1 cellular context compared by ENCODE assay signal in the genomic region with DNA sequence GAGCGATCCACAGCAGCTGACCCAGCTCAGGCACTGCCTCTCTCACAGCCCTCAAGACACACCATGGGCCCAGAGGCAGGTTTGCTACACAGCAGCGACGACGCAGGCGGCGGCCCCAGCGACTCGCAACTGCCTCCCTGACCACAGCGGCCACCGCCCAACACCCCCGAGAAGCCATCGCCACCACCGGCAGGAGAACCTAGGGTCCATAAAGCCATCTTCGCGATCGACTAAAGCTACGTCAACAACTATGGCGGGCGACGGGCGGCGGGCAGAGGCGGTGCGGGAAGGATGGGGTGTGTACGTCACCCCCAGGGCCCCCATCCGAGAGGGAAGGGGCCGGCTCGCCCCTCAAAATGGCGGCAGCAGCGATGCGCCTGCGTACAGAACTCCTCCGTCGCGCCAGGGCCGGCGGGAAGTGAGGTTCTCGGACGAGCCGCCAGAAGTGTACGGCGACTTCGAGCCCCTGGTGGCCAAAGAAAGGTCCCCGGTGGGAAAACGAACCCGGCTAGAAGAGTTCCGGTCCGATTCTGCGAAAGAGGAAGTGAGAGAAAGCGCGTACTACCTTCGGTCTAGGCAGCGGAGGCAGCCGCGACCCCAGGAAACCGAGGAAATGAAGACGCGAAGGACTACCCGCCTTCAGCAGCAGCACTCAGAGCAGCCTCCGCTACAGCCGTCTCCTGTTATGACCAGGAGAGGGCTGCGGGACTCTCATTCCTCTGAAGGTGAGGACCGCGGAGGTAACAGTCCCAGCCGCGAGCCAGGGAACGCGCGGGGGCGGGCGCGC.
TF ChIP-seq lines count a peak whose summit lies in the region.

A gene with protein sequence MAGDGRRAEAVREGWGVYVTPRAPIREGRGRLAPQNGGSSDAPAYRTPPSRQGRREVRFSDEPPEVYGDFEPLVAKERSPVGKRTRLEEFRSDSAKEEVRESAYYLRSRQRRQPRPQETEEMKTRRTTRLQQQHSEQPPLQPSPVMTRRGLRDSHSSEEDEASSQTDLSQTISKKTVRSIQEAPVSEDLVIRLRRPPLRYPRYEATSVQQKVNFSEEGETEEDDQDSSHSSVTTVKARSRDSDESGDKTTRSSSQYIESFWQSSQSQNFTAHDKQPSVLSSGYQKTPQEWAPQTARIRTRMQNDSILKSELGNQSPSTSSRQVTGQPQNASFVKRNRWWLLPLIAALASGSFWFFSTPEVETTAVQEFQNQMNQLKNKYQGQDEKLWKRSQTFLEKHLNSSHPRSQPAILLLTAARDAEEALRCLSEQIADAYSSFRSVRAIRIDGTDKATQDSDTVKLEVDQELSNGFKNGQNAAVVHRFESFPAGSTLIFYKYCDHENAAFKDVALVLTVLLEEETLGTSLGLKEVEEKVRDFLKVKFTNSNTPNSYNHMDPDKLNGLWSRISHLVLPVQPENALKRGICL (plus strand): TSS at position 33 of the 787 bp plus-strand sequence. CDS start 218 bp downstream, at position 251.

TF ChIP-seq in WTC11, 78 proteins besides CTCF, POLR2A, EP300 and RAD21 (continued from another document and continues in another):
- TF ChIP-seq, protein P1, sequence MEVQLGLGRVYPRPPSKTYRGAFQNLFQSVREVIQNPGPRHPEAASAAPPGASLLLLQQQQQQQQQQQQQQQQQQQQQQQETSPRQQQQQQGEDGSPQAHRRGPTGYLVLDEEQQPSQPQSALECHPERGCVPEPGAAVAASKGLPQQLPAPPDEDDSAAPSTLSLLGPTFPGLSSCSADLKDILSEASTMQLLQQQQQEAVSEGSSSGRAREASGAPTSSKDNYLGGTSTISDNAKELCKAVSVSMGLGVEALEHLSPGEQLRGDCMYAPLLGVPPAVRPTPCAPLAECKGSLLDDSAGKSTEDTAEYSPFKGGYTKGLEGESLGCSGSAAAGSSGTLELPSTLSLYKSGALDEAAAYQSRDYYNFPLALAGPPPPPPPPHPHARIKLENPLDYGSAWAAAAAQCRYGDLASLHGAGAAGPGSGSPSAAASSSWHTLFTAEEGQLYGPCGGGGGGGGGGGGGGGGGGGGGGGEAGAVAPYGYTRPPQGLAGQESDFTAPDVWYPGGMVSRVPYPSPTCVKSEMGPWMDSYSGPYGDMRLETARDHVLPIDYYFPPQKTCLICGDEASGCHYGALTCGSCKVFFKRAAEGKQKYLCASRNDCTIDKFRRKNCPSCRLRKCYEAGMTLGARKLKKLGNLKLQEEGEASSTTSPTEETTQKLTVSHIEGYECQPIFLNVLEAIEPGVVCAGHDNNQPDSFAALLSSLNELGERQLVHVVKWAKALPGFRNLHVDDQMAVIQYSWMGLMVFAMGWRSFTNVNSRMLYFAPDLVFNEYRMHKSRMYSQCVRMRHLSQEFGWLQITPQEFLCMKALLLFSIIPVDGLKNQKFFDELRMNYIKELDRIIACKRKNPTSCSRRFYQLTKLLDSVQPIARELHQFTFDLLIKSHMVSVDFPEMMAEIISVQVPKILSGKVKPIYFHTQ (CRISPR knock-in tag; IDR thresholded peaks at IDR 0.05) = no peak
- TF ChIP-seq ZNF671 (CRISPR knock-in tag; IDR thresholded peaks at IDR 0.05) (no peak), SMAD3 (CRISPR knock-in tag; IDR thresholded peaks at IDR 0.05; ENCODE audit: borderline replicate concordance) (peak; percentile 63; the same call in 1 of the 2 replicates), ATF1 (CRISPR knock-in tag; IDR thresholded peaks at IDR 0.05) (0 out of 2 replicates have a peak, but pooled peaks have one; percentile 35), GTF2I (CRISPR knock-in tag; conservative IDR thresholded peaks at IDR 0.05) (no peak), ZNF423 (CRISPR knock-in tag; IDR thresholded peaks at IDR 0.05) (no peak), NR3C1 (CRISPR knock-in tag; conservative IDR thresholded peaks at IDR 0.05; ENCODE audit: low read depth) (no peak), JAZF1 (CRISPR knock-in tag; IDR thresholded peaks at IDR 0.05) (no peak), TCF7 (CRISPR knock-in tag; IDR thresholded peaks at IDR 0.05; ENCODE audit: low read depth) (no peak), CREB1 (CRISPR knock-in tag; IDR thresholded peaks at IDR 0.05) (no peak)
- TF ChIP-seq, protein P2, sequence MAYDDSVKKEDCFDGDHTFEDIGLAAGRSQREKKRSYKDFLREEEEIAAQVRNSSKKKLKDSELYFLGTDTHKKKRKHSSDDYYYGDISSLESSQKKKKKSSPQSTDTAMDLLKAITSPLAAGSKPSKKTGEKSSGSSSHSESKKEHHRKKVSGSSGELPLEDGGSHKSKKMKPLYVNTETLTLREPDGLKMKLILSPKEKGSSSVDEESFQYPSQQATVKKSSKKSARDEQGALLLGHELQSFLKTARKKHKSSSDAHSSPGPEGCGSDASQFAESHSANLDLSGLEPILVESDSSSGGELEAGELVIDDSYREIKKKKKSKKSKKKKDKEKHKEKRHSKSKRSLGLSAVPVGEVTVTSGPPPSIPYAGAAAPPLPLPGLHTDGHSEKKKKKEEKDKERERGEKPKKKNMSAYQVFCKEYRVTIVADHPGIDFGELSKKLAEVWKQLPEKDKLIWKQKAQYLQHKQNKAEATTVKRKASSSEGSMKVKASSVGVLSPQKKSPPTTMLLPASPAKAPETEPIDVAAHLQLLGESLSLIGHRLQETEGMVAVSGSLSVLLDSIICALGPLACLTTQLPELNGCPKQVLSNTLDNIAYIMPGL (CRISPR knock-in tag; IDR thresholded peaks at IDR 0.05) = peak; percentile 93
- TF ChIP-seq, protein P3, sequence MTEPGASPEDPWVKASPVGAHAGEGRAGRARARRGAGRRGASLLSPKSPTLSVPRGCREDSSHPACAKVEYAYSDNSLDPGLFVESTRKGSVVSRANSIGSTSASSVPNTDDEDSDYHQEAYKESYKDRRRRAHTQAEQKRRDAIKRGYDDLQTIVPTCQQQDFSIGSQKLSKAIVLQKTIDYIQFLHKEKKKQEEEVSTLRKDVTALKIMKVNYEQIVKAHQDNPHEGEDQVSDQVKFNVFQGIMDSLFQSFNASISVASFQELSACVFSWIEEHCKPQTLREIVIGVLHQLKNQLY (CRISPR knock-in tag; IDR thresholded peaks at IDR 0.05) = no peak; the same call in 1 of the 2 replicates
- TF ChIP-seq, protein P4, sequence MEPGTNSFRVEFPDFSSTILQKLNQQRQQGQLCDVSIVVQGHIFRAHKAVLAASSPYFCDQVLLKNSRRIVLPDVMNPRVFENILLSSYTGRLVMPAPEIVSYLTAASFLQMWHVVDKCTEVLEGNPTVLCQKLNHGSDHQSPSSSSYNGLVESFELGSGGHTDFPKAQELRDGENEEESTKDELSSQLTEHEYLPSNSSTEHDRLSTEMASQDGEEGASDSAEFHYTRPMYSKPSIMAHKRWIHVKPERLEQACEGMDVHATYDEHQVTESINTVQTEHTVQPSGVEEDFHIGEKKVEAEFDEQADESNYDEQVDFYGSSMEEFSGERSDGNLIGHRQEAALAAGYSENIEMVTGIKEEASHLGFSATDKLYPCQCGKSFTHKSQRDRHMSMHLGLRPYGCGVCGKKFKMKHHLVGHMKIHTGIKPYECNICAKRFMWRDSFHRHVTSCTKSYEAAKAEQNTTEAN (CRISPR knock-in tag; IDR thresholded peaks at IDR 0.05) = no peak; the same call in 1 of the 2 replicates
- TF ChIP-seq, protein P5, sequence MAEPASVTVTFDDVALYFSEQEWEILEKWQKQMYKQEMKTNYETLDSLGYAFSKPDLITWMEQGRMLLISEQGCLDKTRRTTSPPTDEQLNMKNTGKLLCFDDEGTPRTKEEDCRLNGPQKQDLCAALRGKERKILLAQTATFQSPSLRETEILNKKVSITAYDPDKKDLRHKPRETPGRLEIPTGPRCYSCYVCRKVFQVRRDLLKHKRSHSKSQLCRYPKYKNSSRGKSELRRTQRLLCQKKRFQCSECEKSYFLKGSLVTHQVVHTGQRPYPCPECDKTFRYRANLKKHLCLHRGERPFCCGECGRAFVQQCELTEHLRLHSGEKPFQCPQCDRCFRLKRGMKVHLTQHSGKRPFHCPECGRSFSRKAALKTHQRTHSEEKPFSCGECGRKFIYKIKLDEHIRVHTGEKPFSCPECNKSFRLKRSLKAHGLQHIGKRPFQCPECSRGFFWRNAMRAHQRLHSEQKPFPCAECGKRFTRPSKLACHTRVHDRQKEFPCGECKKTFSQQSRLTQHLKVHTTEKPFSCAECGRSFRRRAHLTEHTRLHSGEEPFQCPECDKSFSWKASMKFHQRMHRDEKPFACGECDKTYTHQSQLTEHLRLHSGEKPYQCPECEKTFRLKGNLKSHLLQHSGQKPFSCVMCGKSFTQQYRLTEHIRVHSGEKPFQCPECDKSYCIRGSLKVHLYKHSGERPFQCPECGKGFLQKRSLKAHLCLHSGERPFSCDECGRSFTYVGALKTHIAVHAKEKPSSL (CRISPR knock-in tag; conservative IDR thresholded peaks at IDR 0.05) = no peak
- TF ChIP-seq, protein P6, sequence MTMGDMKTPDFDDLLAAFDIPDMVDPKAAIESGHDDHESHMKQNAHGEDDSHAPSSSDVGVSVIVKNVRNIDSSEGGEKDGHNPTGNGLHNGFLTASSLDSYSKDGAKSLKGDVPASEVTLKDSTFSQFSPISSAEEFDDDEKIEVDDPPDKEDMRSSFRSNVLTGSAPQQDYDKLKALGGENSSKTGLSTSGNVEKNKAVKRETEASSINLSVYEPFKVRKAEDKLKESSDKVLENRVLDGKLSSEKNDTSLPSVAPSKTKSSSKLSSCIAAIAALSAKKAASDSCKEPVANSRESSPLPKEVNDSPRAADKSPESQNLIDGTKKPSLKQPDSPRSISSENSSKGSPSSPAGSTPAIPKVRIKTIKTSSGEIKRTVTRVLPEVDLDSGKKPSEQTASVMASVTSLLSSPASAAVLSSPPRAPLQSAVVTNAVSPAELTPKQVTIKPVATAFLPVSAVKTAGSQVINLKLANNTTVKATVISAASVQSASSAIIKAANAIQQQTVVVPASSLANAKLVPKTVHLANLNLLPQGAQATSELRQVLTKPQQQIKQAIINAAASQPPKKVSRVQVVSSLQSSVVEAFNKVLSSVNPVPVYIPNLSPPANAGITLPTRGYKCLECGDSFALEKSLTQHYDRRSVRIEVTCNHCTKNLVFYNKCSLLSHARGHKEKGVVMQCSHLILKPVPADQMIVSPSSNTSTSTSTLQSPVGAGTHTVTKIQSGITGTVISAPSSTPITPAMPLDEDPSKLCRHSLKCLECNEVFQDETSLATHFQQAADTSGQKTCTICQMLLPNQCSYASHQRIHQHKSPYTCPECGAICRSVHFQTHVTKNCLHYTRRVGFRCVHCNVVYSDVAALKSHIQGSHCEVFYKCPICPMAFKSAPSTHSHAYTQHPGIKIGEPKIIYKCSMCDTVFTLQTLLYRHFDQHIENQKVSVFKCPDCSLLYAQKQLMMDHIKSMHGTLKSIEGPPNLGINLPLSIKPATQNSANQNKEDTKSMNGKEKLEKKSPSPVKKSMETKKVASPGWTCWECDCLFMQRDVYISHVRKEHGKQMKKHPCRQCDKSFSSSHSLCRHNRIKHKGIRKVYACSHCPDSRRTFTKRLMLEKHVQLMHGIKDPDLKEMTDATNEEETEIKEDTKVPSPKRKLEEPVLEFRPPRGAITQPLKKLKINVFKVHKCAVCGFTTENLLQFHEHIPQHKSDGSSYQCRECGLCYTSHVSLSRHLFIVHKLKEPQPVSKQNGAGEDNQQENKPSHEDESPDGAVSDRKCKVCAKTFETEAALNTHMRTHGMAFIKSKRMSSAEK (CRISPR knock-in tag; IDR thresholded peaks at IDR 0.05; ENCODE audit: borderline replicate concordance) = no peak
- TF ChIP-seq, protein P7, sequence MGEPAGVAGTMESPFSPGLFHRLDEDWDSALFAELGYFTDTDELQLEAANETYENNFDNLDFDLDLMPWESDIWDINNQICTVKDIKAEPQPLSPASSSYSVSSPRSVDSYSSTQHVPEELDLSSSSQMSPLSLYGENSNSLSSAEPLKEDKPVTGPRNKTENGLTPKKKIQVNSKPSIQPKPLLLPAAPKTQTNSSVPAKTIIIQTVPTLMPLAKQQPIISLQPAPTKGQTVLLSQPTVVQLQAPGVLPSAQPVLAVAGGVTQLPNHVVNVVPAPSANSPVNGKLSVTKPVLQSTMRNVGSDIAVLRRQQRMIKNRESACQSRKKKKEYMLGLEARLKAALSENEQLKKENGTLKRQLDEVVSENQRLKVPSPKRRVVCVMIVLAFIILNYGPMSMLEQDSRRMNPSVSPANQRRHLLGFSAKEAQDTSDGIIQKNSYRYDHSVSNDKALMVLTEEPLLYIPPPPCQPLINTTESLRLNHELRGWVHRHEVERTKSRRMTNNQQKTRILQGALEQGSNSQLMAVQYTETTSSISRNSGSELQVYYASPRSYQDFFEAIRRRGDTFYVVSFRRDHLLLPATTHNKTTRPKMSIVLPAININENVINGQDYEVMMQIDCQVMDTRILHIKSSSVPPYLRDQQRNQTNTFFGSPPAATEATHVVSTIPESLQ (CRISPR knock-in tag; IDR thresholded peaks at IDR 0.05) = no peak
- TF ChIP-seq, protein P8, sequence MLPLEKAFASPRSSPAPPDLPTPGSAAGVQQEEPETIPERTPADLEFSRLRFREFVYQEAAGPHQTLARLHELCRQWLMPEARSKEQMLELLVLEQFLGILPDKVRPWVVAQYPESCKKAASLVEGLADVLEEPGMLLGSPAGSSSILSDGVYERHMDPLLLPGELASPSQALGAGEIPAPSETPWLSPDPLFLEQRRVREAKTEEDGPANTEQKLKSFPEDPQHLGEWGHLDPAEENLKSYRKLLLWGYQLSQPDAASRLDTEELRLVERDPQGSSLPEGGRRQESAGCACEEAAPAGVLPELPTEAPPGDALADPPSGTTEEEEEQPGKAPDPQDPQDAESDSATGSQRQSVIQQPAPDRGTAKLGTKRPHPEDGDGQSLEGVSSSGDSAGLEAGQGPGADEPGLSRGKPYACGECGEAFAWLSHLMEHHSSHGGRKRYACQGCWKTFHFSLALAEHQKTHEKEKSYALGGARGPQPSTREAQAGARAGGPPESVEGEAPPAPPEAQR (CRISPR knock-in tag; IDR thresholded peaks at IDR 0.05) = no peak
- TF ChIP-seq, protein P9, sequence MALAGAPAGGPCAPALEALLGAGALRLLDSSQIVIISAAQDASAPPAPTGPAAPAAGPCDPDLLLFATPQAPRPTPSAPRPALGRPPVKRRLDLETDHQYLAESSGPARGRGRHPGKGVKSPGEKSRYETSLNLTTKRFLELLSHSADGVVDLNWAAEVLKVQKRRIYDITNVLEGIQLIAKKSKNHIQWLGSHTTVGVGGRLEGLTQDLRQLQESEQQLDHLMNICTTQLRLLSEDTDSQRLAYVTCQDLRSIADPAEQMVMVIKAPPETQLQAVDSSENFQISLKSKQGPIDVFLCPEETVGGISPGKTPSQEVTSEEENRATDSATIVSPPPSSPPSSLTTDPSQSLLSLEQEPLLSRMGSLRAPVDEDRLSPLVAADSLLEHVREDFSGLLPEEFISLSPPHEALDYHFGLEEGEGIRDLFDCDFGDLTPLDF (CRISPR knock-in tag; IDR thresholded peaks at IDR 0.05) = no peak
- TF ChIP-seq, protein P10, sequence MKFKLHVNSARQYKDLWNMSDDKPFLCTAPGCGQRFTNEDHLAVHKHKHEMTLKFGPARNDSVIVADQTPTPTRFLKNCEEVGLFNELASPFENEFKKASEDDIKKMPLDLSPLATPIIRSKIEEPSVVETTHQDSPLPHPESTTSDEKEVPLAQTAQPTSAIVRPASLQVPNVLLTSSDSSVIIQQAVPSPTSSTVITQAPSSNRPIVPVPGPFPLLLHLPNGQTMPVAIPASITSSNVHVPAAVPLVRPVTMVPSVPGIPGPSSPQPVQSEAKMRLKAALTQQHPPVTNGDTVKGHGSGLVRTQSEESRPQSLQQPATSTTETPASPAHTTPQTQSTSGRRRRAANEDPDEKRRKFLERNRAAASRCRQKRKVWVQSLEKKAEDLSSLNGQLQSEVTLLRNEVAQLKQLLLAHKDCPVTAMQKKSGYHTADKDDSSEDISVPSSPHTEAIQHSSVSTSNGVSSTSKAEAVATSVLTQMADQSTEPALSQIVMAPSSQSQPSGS (CRISPR knock-in tag; IDR thresholded peaks at IDR 0.05; ENCODE audit: borderline replicate concordance, low read depth) = no peak
